In genomic region chr20:8876381-8876780, GRCh38 we compare ENCODE assay signal across 12 cellular contexts.
A peak's percentile ranks its signal among the peaks of the same experiment; 100 is the strongest.
DNase-seq lines count a peak whose midpoint lies in the region; ATAC-seq and TF ChIP-seq lines count a peak whose summit lies in the region.
"Had no signal": no experiment of that assay in that cellular context is flagged by ENCODE, and none has a peak within 500 bp of the region (broad histone marks: within the 10 kb centered on the region; RNA-seq: fewer than 3 reads in every experiment).

No MANE protein-coding gene starts in this region.

- intact Hi-C loops in left colon (cut with DNase I, micrococcal nuclease): no loop called here

- no peaks in the 10 kb centered on the region for H3K9me3 Mint-ChIP-seq in osteocyte (ENCODE audit: unreplicated experiment)

- peak; percentile 62 for DNase-seq in LHCN-M2 (ENCODE audit: low read depth)
- DNase-seq in left colon: no peak
- no peak for DNase-seq in osteocyte (ENCODE audit: extremely low spot score, unreplicated experiment)
- no peak for DNase-seq in NCI-H2081 (lab: John Stamatoyannopoulos, UW)
- DNase-seq in activated CD4-positive, CD25-positive, alpha-beta regulatory T cell treated with anti-CD3 and anti-CD28 coated beads, Interleukin-2, amount 50 U/mL, for 72 hours: no peak
- DNase-seq: AML-193, DMS79, GOT3 had no signal

- peaks cover under 1% of the 10 kb centered on the region for H3K36me3 Mint-ChIP-seq in osteocyte (ENCODE audit: unreplicated experiment)

- H3K4me3 Mint-ChIP-seq in osteocyte (ENCODE audit: unreplicated experiment): no peak overlapping the region

- H3K27me3 Mint-ChIP-seq in osteocyte (ENCODE audit: unreplicated experiment): no peaks in the 10 kb centered on the region

- peak overlapping the region; percentile 34 for H3K27ac Mint-ChIP-seq in osteocyte (ENCODE audit: unreplicated experiment)

- H3K4me1 Mint-ChIP-seq in osteocyte (ENCODE audit: unreplicated experiment): peaks cover 10% of the 10 kb centered on the region

- no peak for TF ChIP-seq CTCF in osteocyte (IDR thresholded peaks at IDR 0.05)

- ATAC-seq in left colon (peak; percentile 97), GM21619 (IDR thresholded peaks at IDR 0.05; ENCODE audit: unreplicated experiment) (no peak), HG02970 (IDR thresholded peaks at IDR 0.05; ENCODE audit: low FRiP score, unreplicated experiment) (no peak)
- ATAC-seq: GM12878, K562 had no signal
